In genomic region chr16:65069090-65069489, GRCh38 we compare ENCODE assay signal across 20 cellular contexts. TPM values are rescaled to one million over a fixed set of nuclear protein-coding genes. Genes with fewer than 3 reads are reported as not detected.
DNase-seq lines count a peak whose midpoint lies in the region; ATAC-seq, FAIRE-seq and TF ChIP-seq lines count a peak whose summit lies in the region.
"Had no signal": no experiment of that assay in that cellular context is flagged by ENCODE, and none has a peak within 500 bp of the region (broad histone marks: within the 10 kb centered on the region; RNA-seq: fewer than 3 reads in every experiment).

No MANE protein-coding gene starts in this region.

- peak; percentile 52 for DNase-seq in AG08395 (ENCODE audit: low spot score)
- DNase-seq in IMR-90 = peak; percentile 97
- peak; percentile 77 for DNase-seq in bronchial epithelial cell (ENCODE audit: low read depth)
- DNase-seq in mesothelial cell of epicardium (ENCODE audit: low spot score in 2 of 2, unreplicated experiment in 2 of 2) = no peak
- no peak for DNase-seq in activated CD4-positive, alpha-beta T cell treated with anti-CD3 and anti-CD28 coated beads for 48 hours
- no peak for DNase-seq in erythroblast (lab: John Stamatoyannopoulos, UW)
- no peak for DNase-seq in CD1c-positive myeloid dendritic cell (ENCODE audit: extremely low spot score)
- DNase-seq in Ammon's horn (ENCODE audit: low spot score) = no peak
- DNase-seq: activated gamma-delta T cell; DMS79 treated with DMSO at 0.1 percent for 48 hours; NCI-H1417; NCI-H748 treated with DMSO at 0.1 percent for 48 hours; pancreas; Right ventricle myocardium superior; stimulated activated CD8-positive, alpha-beta memory T cell treated with anti-CD3 and anti-CD28 coated beads, Interleukin-4, amount 100 ng/mL, for 48 hours; trophoblast cell had no signal

- peak overlapping the region; percentile 23; the same call in 1 of the 2 replicates for H2BK120ac ChIP-seq in IMR-90 (ENCODE audit: low read depth, low read length)

- peak overlapping the region; percentile 55; the same call in 1 of the 2 replicates for H3K27ac ChIP-seq in IMR-90 (ENCODE audit: insufficient read depth, low read length)
- H3K27ac ChIP-seq: BLaER1 treated with 17β-estradiol and CSF1 and Interleukin-3, amounts not matched to agents 10 nM and 100 nM; pancreas had no signal

- H3K36me3 Mint-ChIP-seq in mesothelial cell of epicardium = no peaks in the 10 kb centered on the region

- H3K4me1 ChIP-seq in IMR-90 (ENCODE audit: control insufficient read depth, insufficient read depth, low read length) = peaks cover 38% of the 10 kb centered on the region
- H3K4me1 ChIP-seq: BLaER1 treated with 17β-estradiol and CSF1 and Interleukin-3, amounts not matched to agents 10 nM and 100 nM; pancreas had no signal

- intact Hi-C loops in IMR-90 (cut with micrococcal nuclease) = no loop called here

- peaks cover 2% of the 10 kb centered on the region for H3K27me3 Mint-ChIP-seq in mesothelial cell of epicardium (ENCODE audit: low read depth)
- H3K27me3 Mint-ChIP-seq: central memory CD8-positive, alpha-beta T cell had no signal

- FAIRE-seq in bronchial epithelial cell (lab: Jason Lieb, UNC) = no peak
- FAIRE-seq: GM19239, pancreas, TTC549 had no signal

- no peak overlapping the region; the same call in 1 of the 3 replicates for H2BK15ac ChIP-seq in IMR-90 (ENCODE audit: low read depth, low read length)

- peak overlapping the region; percentile 63; the same call in 1 of the 2 replicates for H3K4ac ChIP-seq in IMR-90 (ENCODE audit: low read depth, low read length)

- no peak overlapping the region for H2AFZ ChIP-seq in IMR-90 (replicated peaks; ENCODE audit: low read length, poor library complexity)

- no peak for TF ChIP-seq RAD21 in IMR-90 (IDR thresholded peaks at IDR 0.05; ENCODE audit: low read length)

- no peak overlapping the region for H3K9ac ChIP-seq in IMR-90 (ENCODE audit: low read depth, low read length)
- H3K9ac ChIP-seq: BLaER1 treated with 17β-estradiol and CSF1 and Interleukin-3, amounts not matched to agents 10 nM and 100 nM had no signal

- peak overlapping the region; percentile 54; the same call in 1 of the 2 replicates for H3K4me2 ChIP-seq in IMR-90 (ENCODE audit: low read depth, low read length)
- H3K4me2 ChIP-seq: BLaER1 treated with 17β-estradiol and CSF1 and Interleukin-3, amounts not matched to agents 10 nM and 100 nM had no signal

- H3K4me1 Mint-ChIP-seq in mesothelial cell of epicardium = peaks cover 26% of the 10 kb centered on the region
- H3K4me1 Mint-ChIP-seq: central memory CD8-positive, alpha-beta T cell had no signal

- H4K5ac ChIP-seq in IMR-90 (ENCODE audit: low read depth, low read length) = no peak overlapping the region

- H3K27me3 ChIP-seq in IMR-90 (ENCODE audit: control insufficient read depth, insufficient read depth, low read length) (no peaks in the 10 kb centered on the region), bronchial epithelial cell (ENCODE audit: control insufficient read depth, insufficient read depth, low read length) (no peaks in the 10 kb centered on the region)
- H3K27me3 ChIP-seq: BLaER1 treated with 17β-estradiol and CSF1 and Interleukin-3, amounts not matched to agents 10 nM and 100 nM; pancreas had no signal

- no peak overlapping the region for H2AK5ac ChIP-seq in IMR-90 (ENCODE audit: low read depth, low read length)

- WGBS in IMR-90 (ENCODE audit: extremely low coverage in 2 of 2, insufficient read length in 1 of 2), 2 experiments = no CpG with 5 or more reads among the region's 4 CpGs

- peaks cover 33 to 90% of the 10 kb centered on the region in 2 experiments for H3K79me1 ChIP-seq in IMR-90 (ENCODE audit: low read depth in 1 of 2, low read length in 2 of 2)

- H3K14ac ChIP-seq in IMR-90 (replicated peaks; ENCODE audit: low read depth, low read length) = 0 out of 2 replicates have a peak overlapping the region, but pooled peaks have one; percentile 4

- peak overlapping the region; percentile 55 to 62; a peak in 1 of 4 replicates for H4K8ac ChIP-seq in IMR-90 (ENCODE audit: low read depth in 2 of 2, low read length in 2 of 2)

- peaks cover 42% of the 10 kb centered on the region for H3K9me1 ChIP-seq in IMR-90 (ENCODE audit: insufficient read depth, low read length)

- H3K18ac ChIP-seq in IMR-90 (ENCODE audit: low read depth, low read length) = peak overlapping the region; percentile 34; the same call in 1 of the 2 replicates

- H3K9me3 ChIP-seq in IMR-90 (ENCODE audit: control insufficient read depth, insufficient read depth, low read length) = no peaks in the 10 kb centered on the region
- H3K9me3 ChIP-seq: BLaER1 treated with 17β-estradiol and CSF1 and Interleukin-3, amounts not matched to agents 10 nM and 100 nM; pancreas had no signal

- no peak overlapping the region for H2AK9ac ChIP-seq in IMR-90 (replicated peaks; ENCODE audit: low read depth, low read length, poor library complexity)

- H4K20me1 ChIP-seq in IMR-90 (ENCODE audit: insufficient read depth, low read length) = peaks cover 80% of the 10 kb centered on the region
- H4K20me1 ChIP-seq: BLaER1 treated with 17β-estradiol and CSF1 and Interleukin-3, amounts not matched to agents 10 nM and 100 nM had no signal

- peak overlapping the region; percentile 66 for H3K27ac Mint-ChIP-seq in mesothelial cell of epicardium

- peak; percentile 53; the same call in 1 of the 2 replicates for TF ChIP-seq POLR2A in IMR-90 (IDR thresholded peaks at IDR 0.05; ENCODE audit: low read depth, low read length)
- TF ChIP-seq POLR2A in erythroblast (IDR thresholded peaks at IDR 0.05; ENCODE audit: low read length) = no peak

- no TSS peak for BruUV-seq in IMR-90 (replicated peaks; lab: Mats Ljungman, UMichigan)

- H3K23ac ChIP-seq in IMR-90 (ENCODE audit: low read depth, low read length) = no peak overlapping the region; the same call in 1 of the 2 replicates

- POLR2A ChIA-PET in IMR-90 (lab: Charles Lee; ENCODE audit: unreplicated experiment) = no interaction called here

- peak; percentile 7; the same call in 1 of the 2 replicates for ATAC-seq in IMR-90 (ENCODE audit: low read depth)
- ATAC-seq: pancreas had no signal

- H4K91ac ChIP-seq in IMR-90 (ENCODE audit: insufficient read depth, low read depth, low read length) = no peak overlapping the region; the same call in 1 of the 2 replicates

- H3K4me3 Mint-ChIP-seq in mesothelial cell of epicardium = no peak overlapping the region
- H3K4me3 Mint-ChIP-seq: central memory CD8-positive, alpha-beta T cell had no signal

- H3K9me3 Mint-ChIP-seq in mesothelial cell of epicardium = no peaks in the 10 kb centered on the region

- H3K36me3 ChIP-seq in IMR-90 (ENCODE audit: control insufficient read depth, insufficient read depth, low read length) = peaks cover 6% of the 10 kb centered on the region
- H3K36me3 ChIP-seq in bronchial epithelial cell (ENCODE audit: control insufficient read depth, insufficient read depth, low read length) = no peaks in the 10 kb centered on the region
- H3K36me3 ChIP-seq: BLaER1 treated with 17β-estradiol and CSF1 and Interleukin-3, amounts not matched to agents 10 nM and 100 nM; pancreas had no signal

- dilution Hi-C loops in IMR-90 (cut with HindIII; ENCODE audit: low sequenced_read_pairs, unreplicated experiment) = no loop called here

- H3K56ac ChIP-seq in IMR-90 (ENCODE audit: extremely low read depth, insufficient read depth, low read length) = no peak overlapping the region; the same call in 1 of the 2 replicates

- TF ChIP-seq CTCF in IMR-90 (conservative IDR thresholded peaks at IDR 0.05; ENCODE audit: low read depth, low read length) (no peak), bronchial epithelial cell (IDR thresholded peaks at IDR 0.05; ENCODE audit: insufficient read depth, low read length, severe bottlenecking) (no peak), mesothelial cell of epicardium (IDR thresholded peaks at IDR 0.05; ENCODE audit: unreplicated experiment) (no peak)

- in situ Hi-C loops in IMR-90 (cut with MboI; ENCODE audit: low sequenced_read_pairs) = no loop called here

- H2BK20ac ChIP-seq in IMR-90 (ENCODE audit: low read depth, low read length) = peak overlapping the region; percentile 54; the same call in 1 of the 2 replicates

- CTCF ChIA-PET in IMR-90 (lab: Yijun Ruan, JAX) = no interaction called here

- H2BK5ac ChIP-seq in IMR-90 (ENCODE audit: low read depth, low read length, poor library complexity, severe bottlenecking) = peak overlapping the region; percentile 87

- H3K4me3 ChIP-seq in IMR-90 (ENCODE audit: insufficient read depth, low read depth, low read length) (no peak overlapping the region), bronchial epithelial cell (ENCODE audit: low read depth, low read length) (no peak overlapping the region)
- H3K4me3 ChIP-seq: BLaER1 treated with 17β-estradiol and CSF1 and Interleukin-3, amounts not matched to agents 10 nM and 100 nM; pancreas had no signal

TF ChIP-seq in IMR-90, 13 proteins besides CTCF, POLR2A, EP300 and RAD21 (continues in another document):
- TF ChIP-seq CHD1 (IDR thresholded peaks at IDR 0.05; ENCODE audit: low read depth, low read length) (no peak), BHLHE40 (IDR thresholded peaks at IDR 0.05; ENCODE audit: low read depth, low read length) (no peak), FOS (IDR thresholded peaks at IDR 0.05; ENCODE audit: low read depth, low read length) (peak; percentile 63), CEBPB (IDR thresholded peaks at IDR 0.05; ENCODE audit: low read depth, low read length) (peak; percentile 68; the same call in 1 of the 2 replicates), MXI1 (IDR thresholded peaks at IDR 0.05; ENCODE audit: borderline replicate concordance, low read depth, low read length) (peak; percentile 47; the same call in 1 of the 2 replicates), NFE2L2 (IDR thresholded peaks at IDR 0.05; ENCODE audit: low read depth, low read length) (no peak), USF2 (IDR thresholded peaks at IDR 0.05; ENCODE audit: low read depth, low read length) (no peak)

RNA-seq across cellular contexts. Expression of gene CDH11, which starts 52.8 kb away (rescaled TPM):
- total RNA-seq in IMR-90 (2012; rRNA removed) (395 and 601 TPM in 2 replicates), bronchial epithelial cell (23.8 and 82.1 TPM in 2 replicates), mesothelial cell of epicardium (333 to 376 TPM (median 359 TPM) in 3 replicates)
- 235 and 266 TPM in 2 replicates for polyA plus RNA-seq in IMR-90 (2012; rRNA removed)
- 335 and 358 TPM in 2 replicates for polyA plus RNA-seq in IMR-90 (2012; cell fraction: cytosol; rRNA removed)
- 145 and 223 TPM in 2 replicates for polyA plus RNA-seq in IMR-90 (2012; cell fraction: nucleus; rRNA removed; ENCODE audit: low replicate concordance)

Comparison
In these comparisons a context has a peak if more than half of its experiments do, and no peak if none do; other contexts are left out.
1. DNase-seq: peak in AG08395 (single experiment), IMR-90 (single experiment) and bronchial epithelial cell (single experiment); none in mesothelial cell of epicardium (0 of 2), activated CD4-positive, alpha-beta T cell treated with anti-CD3 and anti-CD28 coated beads for 48 hours (single experiment), erythroblast (0 of 2), CD1c-positive myeloid dendritic cell (single experiment) and Ammon's horn (single experiment).